Comparison of ENCODE assay signal across 1 cellular context in the genomic region with DNA sequence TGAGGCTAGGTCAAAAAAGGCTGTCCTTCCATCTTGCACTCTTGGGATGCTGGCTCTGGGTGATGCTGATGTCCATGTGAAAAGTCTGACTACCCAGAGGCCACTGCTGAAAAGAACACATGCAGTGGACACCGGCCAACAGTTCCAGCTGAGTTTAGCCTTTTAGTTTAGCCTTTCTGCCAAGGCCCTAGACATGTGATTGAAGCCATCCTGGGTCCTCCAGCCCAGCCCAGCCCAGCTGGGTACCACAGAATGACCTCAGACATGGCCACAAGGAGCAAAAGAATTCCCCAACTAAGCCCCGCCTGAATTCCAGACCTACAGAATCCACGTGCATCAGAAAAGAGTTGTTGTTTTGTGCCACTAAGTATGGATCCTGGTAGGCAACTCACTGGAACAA.
TF ChIP-seq lines count a peak whose summit lies in the region.

No MANE protein-coding gene starts in this region.

TF ChIP-seq in IMR-90, 13 proteins besides CTCF, POLR2A, EP300 and RAD21:
- TF ChIP-seq MAZ (IDR thresholded peaks at IDR 0.05; ENCODE audit: borderline replicate concordance, low read depth, low read length) (no peak), NFE2L2 (IDR thresholded peaks at IDR 0.05; ENCODE audit: low read depth, low read length) (no peak), BHLHE40 (IDR thresholded peaks at IDR 0.05; ENCODE audit: low read depth, low read length) (no peak), ELK1 (IDR thresholded peaks at IDR 0.05; ENCODE audit: borderline replicate concordance, low read depth, low read length) (no peak), MAFK (IDR thresholded peaks at IDR 0.05; ENCODE audit: low read depth, low read length) (no peak), CHD1 (IDR thresholded peaks at IDR 0.05; ENCODE audit: low read depth, low read length) (no peak), FOS (IDR thresholded peaks at IDR 0.05; ENCODE audit: low read depth, low read length) (no peak)
TF ChIP-seq in IMR-90: peak in this region for 0.
